1 cellular context compared by ENCODE assay signal in the genomic region with DNA sequence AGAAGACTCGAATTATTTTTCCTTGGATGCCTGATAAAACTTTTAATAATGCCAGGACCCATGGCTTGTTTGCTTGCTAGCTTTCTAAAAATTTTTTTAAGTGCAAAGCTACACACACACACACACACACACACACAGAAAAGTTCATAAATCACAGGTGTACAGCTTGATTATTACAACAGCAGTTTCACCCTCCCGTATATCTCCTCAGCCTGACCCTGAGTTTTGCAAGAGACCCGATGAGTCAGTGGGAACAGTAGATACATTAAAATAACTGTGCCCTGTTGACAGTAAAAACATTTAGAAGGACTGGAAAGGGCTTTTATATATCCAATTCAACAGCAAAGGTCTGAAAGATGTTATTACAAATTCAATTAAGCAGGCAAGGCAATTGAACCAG.
A peak's percentile ranks its signal among the peaks of the same experiment; 100 is the strongest.
TF ChIP-seq lines count a peak whose summit lies in the region.

No MANE protein-coding gene starts in this region.

TF ChIP-seq in K562, 482 proteins besides CTCF, POLR2A, EP300 and RAD21 (continued from another document):
- TF ChIP-seq, protein P1, sequence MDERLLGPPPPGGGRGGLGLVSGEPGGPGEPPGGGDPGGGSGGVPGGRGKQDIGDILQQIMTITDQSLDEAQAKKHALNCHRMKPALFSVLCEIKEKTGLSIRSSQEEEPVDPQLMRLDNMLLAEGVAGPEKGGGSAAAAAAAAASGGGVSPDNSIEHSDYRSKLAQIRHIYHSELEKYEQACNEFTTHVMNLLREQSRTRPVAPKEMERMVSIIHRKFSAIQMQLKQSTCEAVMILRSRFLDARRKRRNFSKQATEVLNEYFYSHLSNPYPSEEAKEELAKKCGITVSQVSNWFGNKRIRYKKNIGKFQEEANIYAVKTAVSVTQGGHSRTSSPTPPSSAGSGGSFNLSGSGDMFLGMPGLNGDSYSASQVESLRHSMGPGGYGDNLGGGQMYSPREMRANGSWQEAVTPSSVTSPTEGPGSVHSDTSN (CRISPR knock-in tag; IDR thresholded peaks at IDR 0.05; ENCODE audit: low read depth), result no peak
- TF ChIP-seq, protein P1 (tag; conservative IDR thresholded peaks at IDR 0.05; ENCODE audit: low read depth), result peak; percentile 43
- TF ChIP-seq RBM34 (IDR thresholded peaks at IDR 0.05; ENCODE audit: borderline replicate concordance, insufficient read depth, low read length), result no peak
- no peak for TF ChIP-seq ZNF165 (CRISPR knock-in tag; IDR thresholded peaks at IDR 0.05; ENCODE audit: borderline replicate concordance)
- TF ChIP-seq CEBPB (tag; IDR thresholded peaks at IDR 0.05), result peak; percentile 64
- no peak for TF ChIP-seq RBM39 (optimal IDR thresholded peaks at IDR 0.05; ENCODE audit: low read depth, low read length)
- TF ChIP-seq ELF1 (tag; IDR thresholded peaks at IDR 0.05), result no peak
- 0 out of 2 replicates have a peak, but pooled peaks have one; percentile 15 for TF ChIP-seq ARID1B (IDR thresholded peaks at IDR 0.05)
- TF ChIP-seq, protein P2, sequence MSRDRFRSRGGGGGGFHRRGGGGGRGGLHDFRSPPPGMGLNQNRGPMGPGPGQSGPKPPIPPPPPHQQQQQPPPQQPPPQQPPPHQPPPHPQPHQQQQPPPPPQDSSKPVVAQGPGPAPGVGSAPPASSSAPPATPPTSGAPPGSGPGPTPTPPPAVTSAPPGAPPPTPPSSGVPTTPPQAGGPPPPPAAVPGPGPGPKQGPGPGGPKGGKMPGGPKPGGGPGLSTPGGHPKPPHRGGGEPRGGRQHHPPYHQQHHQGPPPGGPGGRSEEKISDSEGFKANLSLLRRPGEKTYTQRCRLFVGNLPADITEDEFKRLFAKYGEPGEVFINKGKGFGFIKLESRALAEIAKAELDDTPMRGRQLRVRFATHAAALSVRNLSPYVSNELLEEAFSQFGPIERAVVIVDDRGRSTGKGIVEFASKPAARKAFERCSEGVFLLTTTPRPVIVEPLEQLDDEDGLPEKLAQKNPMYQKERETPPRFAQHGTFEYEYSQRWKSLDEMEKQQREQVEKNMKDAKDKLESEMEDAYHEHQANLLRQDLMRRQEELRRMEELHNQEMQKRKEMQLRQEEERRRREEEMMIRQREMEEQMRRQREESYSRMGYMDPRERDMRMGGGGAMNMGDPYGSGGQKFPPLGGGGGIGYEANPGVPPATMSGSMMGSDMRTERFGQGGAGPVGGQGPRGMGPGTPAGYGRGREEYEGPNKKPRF (IDR thresholded peaks at IDR 0.05; ENCODE audit: low read depth, low read length), result no peak
